In the genomic region with DNA sequence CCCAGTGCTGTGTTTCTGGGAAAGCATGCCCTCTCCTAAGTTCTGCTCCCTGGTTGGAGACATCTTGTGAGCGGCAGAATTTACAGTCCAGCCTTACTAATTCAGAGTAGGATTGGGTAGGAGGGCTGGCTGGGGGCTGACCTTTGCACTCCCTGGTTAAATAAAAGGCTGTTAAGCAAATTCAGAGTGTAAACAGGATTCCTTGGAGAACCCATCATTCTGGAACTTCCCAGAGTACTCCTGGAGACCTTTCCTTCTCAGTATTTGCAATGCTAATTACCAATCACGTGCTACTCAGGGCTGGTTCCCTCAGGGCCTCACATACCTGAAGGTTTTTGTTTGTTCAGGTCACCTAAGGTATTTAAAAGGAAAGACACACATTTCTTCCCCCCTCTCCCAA, we compare ENCODE assay signal across 28 cellular contexts.
DNase-seq lines count a peak whose midpoint lies in the region; ATAC-seq, FAIRE-seq and TF ChIP-seq lines count a peak whose summit lies in the region.
"Had no signal": no experiment of that assay in that cellular context is flagged by ENCODE, and none has a peak within 500 bp of the region (broad histone marks: within the 10 kb centered on the region; RNA-seq: fewer than 3 reads in every experiment).

No MANE protein-coding gene starts in this region.

- H2AFZ ChIP-seq in PC-3 (ENCODE audit: low read length), result no peak overlapping the region
- H2AFZ ChIP-seq: neural progenitor cell had no signal

- no peaks in the 10 kb centered on the region for H3K36me3 ChIP-seq in H7 (replicated peaks; ENCODE audit: control insufficient read depth, insufficient read depth, low read length)
- no peaks in the 10 kb centered on the region for H3K36me3 ChIP-seq in PC-3 (ENCODE audit: low read depth, low read length)
- H3K36me3 ChIP-seq in iPS-20b (ENCODE audit: insufficient read depth, low read depth, low read length), result no peaks in the 10 kb centered on the region
- no peaks in the 10 kb centered on the region for H3K36me3 ChIP-seq in pancreas
- H3K36me3 ChIP-seq: esophagus muscularis mucosa, neural progenitor cell, suprapubic skin had no signal

- peak; percentile 84 for DNase-seq in H7
- peak; percentile 18 for DNase-seq in PC-3
- peak in 1 of 6 donors; percentile 54 for DNase-seq in pancreas
- no peak for DNase-seq in middle frontal gyrus (ENCODE audit: extremely low spot score, low spot score)
- no peak for DNase-seq in NCI-H2196 treated with DMSO at 0.1 percent for 48 hours (lab: John Stamatoyannopoulos, UW; ENCODE audit: unreplicated experiment)
- no peak for DNase-seq in NCI-H748 treated with DMSO at 0.1 percent for 48 hours (lab: John Stamatoyannopoulos, UW)
- DNase-seq in activated CD4-positive, CD25-positive, alpha-beta regulatory T cell (lab: John Stamatoyannopoulos, UW), result no peak
- DNase-seq: activated CD4-positive, alpha-beta T cell treated with anti-CD3 and anti-CD28 coated beads, Interleukin-2, amount 10 ng/mL, durations not matched to agents 7 days and 5 days; activated gamma-delta T cell; amniotic stem cell; CD8-positive, alpha-beta memory T cell; DMS79 treated with DMSO at 0.1 percent for 48 hours; dorsolateral prefrontal cortex; HFFc6; KG1; MV-4-11; NCI-H187; NCI-H345; NK-92 treated with Interleukin-12 subunit alpha and Interleukin-12 subunit beta, amount 100 ng/mL, for 24 hours; retina; SW 1271 had no signal

- H3K27ac ChIP-seq in PC-3 (ENCODE audit: low read length) (no peak overlapping the region), iPS-20b (ENCODE audit: low read length) (peak overlapping the region; percentile 88), pancreas (peak overlapping the region in 3 of 4 donors; percentile 14 to 62 (median 57))
- H3K27ac ChIP-seq: dorsolateral prefrontal cortex, esophagus muscularis mucosa, HL-60, neural progenitor cell, suprapubic skin had no signal

- H3K4me2 ChIP-seq in PC-3 (ENCODE audit: low read length), result no peak overlapping the region
- H3K4me2 ChIP-seq: neural progenitor cell had no signal

- no peaks in the 10 kb centered on the region for H3F3A ChIP-seq in PC-3 (ENCODE audit: low read length, unreplicated experiment)

- H3K27me3 ChIP-seq in H7 (ENCODE audit: control insufficient read depth, insufficient read depth, low read length) (no peaks in the 10 kb centered on the region), PC-3 (ENCODE audit: low read length) (no peaks in the 10 kb centered on the region), iPS-20b (ENCODE audit: insufficient read depth, low read length) (no peaks in the 10 kb centered on the region), pancreas (no peaks in the 10 kb centered on the region)
- H3K27me3 ChIP-seq: dorsolateral prefrontal cortex, esophagus muscularis mucosa, neural progenitor cell, suprapubic skin had no signal

- no peaks in the 10 kb centered on the region for H3K9me2 ChIP-seq in PC-3 (replicated peaks; ENCODE audit: low read length)

- CTCF ChIA-PET in PC-3 (lab: Charles Lee), result interaction anchor here (0.6 kb wide), 1 partner anchor 299 kb away, joined by 8 read pairs; no protein-coding TSS in a partner anchor

- no peaks in the 10 kb centered on the region for H3K9me3 ChIP-seq in PC-3 (ENCODE audit: low read length)
- H3K9me3 ChIP-seq in iPS-20b (ENCODE audit: insufficient read depth, low read depth, low read length), result no peaks in the 10 kb centered on the region
- H3K9me3 ChIP-seq in pancreas, result no peaks in the 10 kb centered on the region
- H3K9me3 ChIP-seq: esophagus muscularis mucosa, suprapubic skin had no signal

- intact Hi-C loops in PC-3 (cut with micrococcal nuclease), result no loop called here
- intact Hi-C loops in pancreas (cut with DNase I), result no loop called here

- TF ChIP-seq CTCF in PC-3 (conservative IDR thresholded peaks at IDR 0.05; ENCODE audit: low read depth, low read length) (no peak), pancreas (IDR thresholded peaks at IDR 0.05) (no peak)

- H3K4me1 ChIP-seq in PC-3 (ENCODE audit: insufficient read depth, low read length), result peaks cover 22% of the 10 kb centered on the region
- peaks cover 16% of the 10 kb centered on the region for H3K4me1 ChIP-seq in iPS-20b (ENCODE audit: insufficient read depth, low read length)
- H3K4me1 ChIP-seq in pancreas, result peaks cover 0 to 6% (median 0%) of the 10 kb centered on the region in 3 donors
- H3K4me1 ChIP-seq: esophagus muscularis mucosa, suprapubic skin had no signal

- H3K9ac ChIP-seq in PC-3 (ENCODE audit: low read length) (no peak overlapping the region), iPS-20b (ENCODE audit: low read depth, low read length) (peak overlapping the region; percentile 65; the same call in 1 of the 2 replicates)
- H3K9ac ChIP-seq: neural progenitor cell had no signal

- FAIRE-seq in pancreas (lab: Jason Lieb, UNC), result no peak
- FAIRE-seq: islet of Langerhans, TTC549 had no signal

- H3K79me2 ChIP-seq in PC-3 (ENCODE audit: low read length), result no peaks in the 10 kb centered on the region

- H4K20me1 ChIP-seq in PC-3 (ENCODE audit: low read length), result no peaks in the 10 kb centered on the region

- BruUV-seq in PC-3 (replicated peaks; lab: Mats Ljungman, UMichigan), result no TSS peak

- POLR2A ChIA-PET in PC-3 (lab: Charles Lee; ENCODE audit: unreplicated experiment), result no interaction called here

- 27 to 41% methylated on average over 2 of the region's 2 CpGs for WGBS in pancreas, 2 donors

- H3K4me3 ChIP-seq in H7 (ENCODE audit: insufficient read depth, low read depth, low read length) (no peak overlapping the region), PC-3 (ENCODE audit: low read length) (no peak overlapping the region), iPS-20b (ENCODE audit: low read length) (peak overlapping the region; percentile 29; the same call in 1 of the 2 replicates), pancreas (no peak overlapping the region)
- H3K4me3 ChIP-seq: dorsolateral prefrontal cortex, esophagus muscularis mucosa, neural progenitor cell, suprapubic skin had no signal

- ATAC-seq in PC-3 (no peak), pancreas (peak; percentile 82 to 94 (median 88))

Comparison
In these comparisons a context has a peak if more than half of its experiments do, and no peak if none do; other contexts are left out.
1. DNase-seq: peak in H7 (single experiment) and PC-3 (single experiment); none in middle frontal gyrus (single experiment), NCI-H2196 treated with DMSO at 0.1 percent for 48 hours (single experiment), NCI-H748 treated with DMSO at 0.1 percent for 48 hours (single experiment) and activated CD4-positive, CD25-positive, alpha-beta regulatory T cell (0 of 4).